20 cellular contexts compared by ENCODE assay signal in the genomic region with DNA sequence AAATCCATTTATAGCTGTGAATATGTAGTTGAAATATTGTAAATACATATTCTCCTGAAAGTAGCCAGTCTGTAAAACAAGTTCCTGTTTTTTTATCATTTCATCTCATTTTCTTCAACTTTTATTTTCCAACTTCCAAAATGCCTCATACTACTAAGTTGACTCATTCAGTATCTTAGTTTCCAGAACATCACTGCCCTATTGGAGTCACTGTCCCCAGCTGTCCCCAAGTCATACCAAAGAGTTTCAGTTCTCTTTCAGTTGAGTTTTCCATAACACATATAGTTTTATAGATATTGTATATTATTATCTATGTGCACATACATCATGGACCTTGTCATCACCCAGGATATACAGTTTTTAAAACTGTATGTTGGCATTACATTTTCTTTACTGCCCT.
DNase-seq lines count a peak whose midpoint lies in the region; ATAC-seq and TF ChIP-seq lines count a peak whose summit lies in the region.
"Had no signal": no experiment of that assay in that cellular context is flagged by ENCODE, and none has a peak within 500 bp of the region (broad histone marks: within the 10 kb centered on the region; RNA-seq: fewer than 3 reads in every experiment).

No MANE protein-coding gene starts in this region.

- no peaks in the 10 kb centered on the region for H3K36me3 ChIP-seq in left lung

- no peak overlapping the region for H3K27ac ChIP-seq in left lung
- H3K27ac ChIP-seq: HL-60, PC-9 had no signal

- H3K36me3 Mint-ChIP-seq in stimulated activated memory B cell treated with anti-CD40 and anti-IgM and Interleukin-4, amounts not matched to agents 10 μg/mL and 1 μg/mL and 100 μg/mL, for 72 hours, result no peaks in the 10 kb centered on the region
- H3K36me3 Mint-ChIP-seq: IgD-negative memory B cell had no signal

- H3K4me1 ChIP-seq in left lung, result no peaks in the 10 kb centered on the region
- H3K4me1 ChIP-seq: Caco-2 had no signal

- no peaks in the 10 kb centered on the region for H3K27me3 Mint-ChIP-seq in stimulated activated memory B cell treated with anti-CD40 and anti-IgM and Interleukin-4, amounts not matched to agents 10 μg/mL and 1 μg/mL and 100 μg/mL, for 72 hours

- peak; percentile 76 for ATAC-seq in GM18870 (IDR thresholded peaks at IDR 0.05; ENCODE audit: unreplicated experiment)
- ATAC-seq in HG02870 (IDR thresholded peaks at IDR 0.05; ENCODE audit: unreplicated experiment), result peak; percentile 48
- peak; percentile 58 for ATAC-seq in stimulated activated memory B cell treated with anti-CD40 and anti-IgM and Interleukin-4, amounts not matched to agents 10 μg/mL and 1 μg/mL and 100 μg/mL, for 72 hours
- no peak for ATAC-seq in left lung

- DNase-seq in OCI-M1 (lab: John Stamatoyannopoulos, UW) (peak; percentile 80), GM10248 (ENCODE audit: extremely low spot score) (no peak), left lung (no peak), NCI-H128 (lab: John Stamatoyannopoulos, UW; ENCODE audit: unreplicated experiment) (no peak)
- DNase-seq in activated naive CD4-positive, alpha-beta T cell (lab: John Stamatoyannopoulos, UW), result no peak
- DNase-seq: ACHN; Caco-2; DMS153; H9; NCI-H1105 treated with DMSO at 0.1 percent for 48 hours; NCI-H2029; NCI-H2171; NCI-H446; NK-92 treated with Interleukin-12 subunit alpha and Interleukin-12 subunit beta, amount 100 ng/mL, for 24 hours; PC-9 had no signal

- H3K9me3 Mint-ChIP-seq in stimulated activated memory B cell treated with anti-CD40 and anti-IgM and Interleukin-4, amounts not matched to agents 10 μg/mL and 1 μg/mL and 100 μg/mL, for 72 hours, result peaks cover 7% of the 10 kb centered on the region
- H3K9me3 Mint-ChIP-seq: H9 had no signal

- H3K4me1 Mint-ChIP-seq in stimulated activated memory B cell treated with anti-CD40 and anti-IgM and Interleukin-4, amounts not matched to agents 10 μg/mL and 1 μg/mL and 100 μg/mL, for 72 hours, result no peaks in the 10 kb centered on the region
- H3K4me1 Mint-ChIP-seq: H9 had no signal

- no peak overlapping the region for H3K4me3 ChIP-seq in left lung
- H3K4me3 ChIP-seq: PC-9 had no signal

- CTCF ChIA-PET in GM10248 (lab: Yijun Ruan, JAX), result no interaction called here

- TF ChIP-seq CTCF in GM10248 (IDR thresholded peaks at IDR 0.05; ENCODE audit: control extremely low read depth, extremely low read depth, low read depth, missing control alignments) (no peak), left lung (IDR thresholded peaks at IDR 0.05) (no peak)

- H3K4me3 Mint-ChIP-seq in stimulated activated memory B cell treated with anti-CD40 and anti-IgM and Interleukin-4, amounts not matched to agents 10 μg/mL and 1 μg/mL and 100 μg/mL, for 72 hours, result no peak overlapping the region
- H3K4me3 Mint-ChIP-seq: H9, IgD-negative memory B cell had no signal

- no peak overlapping the region for H3K27ac Mint-ChIP-seq in stimulated activated memory B cell treated with anti-CD40 and anti-IgM and Interleukin-4, amounts not matched to agents 10 μg/mL and 1 μg/mL and 100 μg/mL, for 72 hours
- H3K27ac Mint-ChIP-seq: H9, IgD-negative memory B cell had no signal

- H3K27me3 ChIP-seq in left lung, result no peaks in the 10 kb centered on the region

- H3K9me3 ChIP-seq in left lung, result no peaks in the 10 kb centered on the region
- H3K9me3 ChIP-seq: Caco-2 had no signal

- intact Hi-C loops in left lung (cut with DNase I), result no loop called here

- POLR2A ChIA-PET in GM10248 (lab: Yijun Ruan, JAX), result no interaction called here
